9 cellular contexts compared by ENCODE assay signal in the genomic region with DNA sequence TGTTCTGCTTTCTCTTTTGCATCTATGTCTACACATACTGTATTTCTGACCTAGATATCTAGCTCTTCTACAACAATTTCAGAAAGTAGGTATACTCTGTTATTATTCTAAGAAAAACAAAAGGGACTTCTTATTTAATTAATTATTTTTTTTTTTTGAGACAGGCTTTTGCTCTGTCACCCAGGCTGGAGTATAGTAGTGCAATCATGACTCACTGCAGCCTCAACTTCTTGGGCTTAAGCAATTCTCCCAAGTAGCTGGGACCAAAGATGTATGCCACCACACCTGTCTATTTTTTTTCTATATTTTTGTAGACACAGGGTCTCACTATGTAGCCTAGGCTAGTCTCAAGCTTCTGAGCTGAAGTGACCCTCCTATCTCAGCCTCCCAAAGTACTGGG.
A peak's percentile ranks its signal among the peaks of the same experiment; 100 is the strongest.
DNase-seq lines count a peak whose midpoint lies in the region; ATAC-seq and TF ChIP-seq lines count a peak whose summit lies in the region.
"Had no signal": no experiment of that assay in that cellular context is flagged by ENCODE, and none has a peak within 500 bp of the region (broad histone marks: within the 10 kb centered on the region; RNA-seq: fewer than 3 reads in every experiment).

No MANE protein-coding gene starts in this region.

- H3K36me3 Mint-ChIP-seq in activated CD4-positive, alpha-beta T cell treated with anti-CD3 and anti-CD28 coated beads for 36 hours (ENCODE audit: low read depth), result peaks cover 33% of the 10 kb centered on the region

- peak; percentile 35 for ATAC-seq in activated CD4-positive, alpha-beta T cell treated with anti-CD3 and anti-CD28 coated beads for 36 hours
- no peak for ATAC-seq in GM21526 (IDR thresholded peaks at IDR 0.05; ENCODE audit: low FRiP score, unreplicated experiment)

- no peak overlapping the region for H3K4me3 Mint-ChIP-seq in activated CD4-positive, alpha-beta T cell treated with anti-CD3 and anti-CD28 coated beads for 36 hours

- peaks cover 0 to 22% (median 0%) of the 10 kb centered on the region in 3 donors for H3K36me3 ChIP-seq in esophagus squamous epithelium
- H3K36me3 ChIP-seq in spleen, result peaks cover 0 to 32% (median 5%) of the 10 kb centered on the region in 6 donors
- H3K36me3 ChIP-seq: ovary had no signal

- peak overlapping the region in 3 of 4 donors; percentile 33 to 47 (median 45) for H3K27ac ChIP-seq in esophagus squamous epithelium
- peak overlapping the region in 5 of 8 donors; percentile 43 to 91 (median 67) for H3K27ac ChIP-seq in spleen
- H3K27ac ChIP-seq: ovary had no signal

- H3K4me1 ChIP-seq in esophagus squamous epithelium (peaks cover 18 to 95% (median 31%) of the 10 kb centered on the region in 3 donors), spleen (peaks cover 33 to 99% (median 78%) of the 10 kb centered on the region in 6 donors)

- peak overlapping the region; percentile 74 for H3K27ac Mint-ChIP-seq in activated CD4-positive, alpha-beta T cell treated with anti-CD3 and anti-CD28 coated beads for 36 hours

- peak; percentile 28 for DNase-seq in activated CD4-positive, alpha-beta T cell treated with anti-CD3 and anti-CD28 coated beads for 36 hours
- DNase-seq in activated CD4-positive, alpha-beta T cell treated with anti-CD3 and anti-CD28 coated beads for 1 hour, result no peak
- DNase-seq in RPMI7951 (ENCODE audit: low read depth), result peak; percentile 53
- DNase-seq in esophagus squamous epithelium (lab: John Stamatoyannopoulos, UW), result no peak
- DNase-seq in spleen, result no peak
- no peak for DNase-seq in stimulated activated CD4-positive, alpha-beta T cell treated with anti-CD3 and anti-CD28 coated beads, Interleukin-1b, Interleukin-23, amount 100 ng/mL, for 48 hours
- no peak for DNase-seq in dedifferentiated amniotic fluid mesenchymal stem cell (ENCODE audit: extremely low spot score)
- DNase-seq: ovary had no signal

- H3K27me3 ChIP-seq in esophagus squamous epithelium (no peaks in the 10 kb centered on the region), spleen (replicated peaks in 1 of 7) (no peaks in the 10 kb centered on the region)
- H3K27me3 ChIP-seq: ovary had no signal

- intact Hi-C loops in activated CD4-positive, alpha-beta T cell treated with anti-CD3 and anti-CD28 coated beads for 36 hours (cut with DNase I, micrococcal nuclease), result no loop called here
- intact Hi-C loops in esophagus squamous epithelium (cut with DNase I) (no loop called here), spleen (cut with DNase I; ENCODE audit: low total_unique reads) (no loop called here)

- H3K4me3 ChIP-seq in esophagus squamous epithelium (no peak overlapping the region), spleen (no peak overlapping the region)
- H3K4me3 ChIP-seq: ovary had no signal

- H3K9me3 ChIP-seq in esophagus squamous epithelium (no peaks in the 10 kb centered on the region), spleen (peaks cover 0 to 3% (median 0%) of the 10 kb centered on the region in 8 donors)
- H3K9me3 ChIP-seq: ovary had no signal

- TF ChIP-seq POLR2A in esophagus squamous epithelium (IDR thresholded peaks at IDR 0.05) (no peak), spleen (IDR thresholded peaks at IDR 0.05) (no peak)

- peaks cover 2% of the 10 kb centered on the region for H3K9me3 Mint-ChIP-seq in activated CD4-positive, alpha-beta T cell treated with anti-CD3 and anti-CD28 coated beads for 36 hours (ENCODE audit: low read depth)

- peaks cover 63% of the 10 kb centered on the region for H3K4me1 Mint-ChIP-seq in activated CD4-positive, alpha-beta T cell treated with anti-CD3 and anti-CD28 coated beads for 36 hours

- POLR2A ChIA-PET in activated CD4-positive, alpha-beta T cell treated with anti-CD3 and anti-CD28 coated beads for 36 hours (lab: Charles Lee), result no interaction called here

- TF ChIP-seq CTCF in esophagus squamous epithelium (IDR thresholded peaks at IDR 0.05) (no peak), spleen (IDR thresholded peaks at IDR 0.05 in 8 of 11, conservative IDR thresholded peaks at IDR 0.05 in 3 of 11) (no peak)

- H3K27me3 Mint-ChIP-seq in activated CD4-positive, alpha-beta T cell treated with anti-CD3 and anti-CD28 coated beads for 36 hours, result no peaks in the 10 kb centered on the region

- CTCF ChIA-PET in activated CD4-positive, alpha-beta T cell treated with anti-CD3 and anti-CD28 coated beads for 36 hours (lab: Charles Lee), result interaction anchor here (0.6 to 2.6 kb wide), 11 partner anchors 8 to 1072 kb away, joined by 3 to 14 read pairs (median 3); no protein-coding TSS in a partner anchor

Comparison
In these comparisons a context has a peak if more than half of its experiments do, and no peak if none do; other contexts are left out.
1. DNase-seq: peak in activated CD4-positive, alpha-beta T cell treated with anti-CD3 and anti-CD28 coated beads for 36 hours (single experiment) and RPMI7951 (single experiment); none in activated CD4-positive, alpha-beta T cell treated with anti-CD3 and anti-CD28 coated beads for 1 hour (single experiment), esophagus squamous epithelium (single experiment), spleen (single experiment), stimulated activated CD4-positive, alpha-beta T cell treated with anti-CD3 and anti-CD28 coated beads, Interleukin-1b, Interleukin-23, amount 100 ng/mL, for 48 hours (single experiment) and dedifferentiated amniotic fluid mesenchymal stem cell (single experiment).